18 cellular contexts compared by ENCODE assay signal in genomic region chr11:45795379-45795778, GRCh38. TPM values are rescaled to one million over a fixed set of nuclear protein-coding genes. Genes with fewer than 3 reads are reported as not detected.
DNase-seq lines count a peak whose midpoint lies in the region; ATAC-seq, FAIRE-seq and TF ChIP-seq lines count a peak whose summit lies in the region.
"Had no signal": no experiment of that assay in that cellular context is flagged by ENCODE, and none has a peak within 500 bp of the region (broad histone marks: within the 10 kb centered on the region; RNA-seq: fewer than 3 reads in every experiment).

No MANE protein-coding gene starts in this region.

- no peak for TF ChIP-seq CTCF in right atrium auricular region (IDR thresholded peaks at IDR 0.05)
- TF ChIP-seq CTCF in pancreas (IDR thresholded peaks at IDR 0.05) = no peak

- H3K23ac ChIP-seq in mesendoderm (ENCODE audit: low read length) = no peak overlapping the region

- no peak overlapping the region for H3K4me2 ChIP-seq in mesendoderm (ENCODE audit: low read length)

- H3K18ac ChIP-seq in mesendoderm (ENCODE audit: low read length) = no peak overlapping the region

- intact Hi-C loops in Right ventricle myocardium superior (cut with DNase I) = no loop called here
- intact Hi-C loops in pancreas (cut with DNase I) = no loop called here

- no peak overlapping the region for H3K4ac ChIP-seq in mesendoderm (ENCODE audit: low read depth, low read length)

- no peak for FAIRE-seq in pancreas (lab: Jason Lieb, UNC)
- FAIRE-seq: GM19239 had no signal

- H3K27ac ChIP-seq in right atrium auricular region = no peak overlapping the region
- H3K27ac ChIP-seq in mesendoderm (ENCODE audit: low read depth, low read length) = no peak overlapping the region
- H3K27ac ChIP-seq in pancreas = no peak overlapping the region

- no peak overlapping the region for H4K8ac ChIP-seq in mesendoderm (ENCODE audit: low read depth, low read length)

- no peak overlapping the region for H2BK5ac ChIP-seq in mesendoderm (ENCODE audit: low read length)

- H3K36me3 ChIP-seq in right atrium auricular region = no peaks in the 10 kb centered on the region
- H3K36me3 ChIP-seq in mesendoderm (ENCODE audit: control insufficient read depth, insufficient read depth, low read length) = no peaks in the 10 kb centered on the region
- no peaks in the 10 kb centered on the region for H3K36me3 ChIP-seq in pancreas
- H3K36me3 ChIP-seq: MG63 had no signal

- no peak overlapping the region for H3K9ac ChIP-seq in mesendoderm (ENCODE audit: low read length)

- no CpG with 5 or more reads among the region's 5 CpGs for WGBS in mesendoderm (ENCODE audit: extremely low coverage, insufficient coverage, low lambda C conversion rate)
- WGBS in pancreas, 2 donors = 83 to 90% methylated on average over 5 of the region's 5 CpGs

- H3K4me3 ChIP-seq in right atrium auricular region = no peak overlapping the region
- H3K4me3 ChIP-seq in mesendoderm (ENCODE audit: low read length) = no peak overlapping the region
- H3K4me3 ChIP-seq in pancreas = no peak overlapping the region
- H3K4me3 ChIP-seq: MG63 had no signal

- H3K79me1 ChIP-seq in mesendoderm (ENCODE audit: low read length) = no peaks in the 10 kb centered on the region

- peak; percentile 40 for DNase-seq in right atrium auricular region (ENCODE audit: low spot score)
- DNase-seq in Right ventricle myocardium superior = no peak
- peak; percentile 13 for DNase-seq in amniotic epithelial cell (ENCODE audit: low read depth)
- peak; percentile 33 for DNase-seq in mesendoderm
- DNase-seq in NCI-H1417 treated with DMSO at 0.1 percent for 48 hours (lab: John Stamatoyannopoulos, UW) = no peak
- DNase-seq in DMS79 treated with DMSO at 0.1 percent for 48 hours (lab: John Stamatoyannopoulos, UW) = no peak
- no peak for DNase-seq in GF-D8 (lab: John Stamatoyannopoulos, UW)
- no peak for DNase-seq in pancreas
- DNase-seq: C1 segment of cervical spinal cord; DMS 273 treated with DMSO at 0.1 percent for 48 hours; Karpas-422; MG63; NCI-H1092; NCI-H1694; NCI-H345; NCI-H526; NK-92 treated with Interleukin-12 subunit alpha and Interleukin-12 subunit beta, amount 100 ng/mL, for 24 hours had no signal

- no peak overlapping the region for H2BK15ac ChIP-seq in mesendoderm (replicated peaks; ENCODE audit: low read depth)

- no peak overlapping the region for H3K56ac ChIP-seq in mesendoderm (ENCODE audit: low read length)

- H3K4me1 ChIP-seq in right atrium auricular region = no peaks in the 10 kb centered on the region
- H3K4me1 ChIP-seq in mesendoderm (ENCODE audit: control insufficient read depth, low read depth, low read length) = no peaks in the 10 kb centered on the region
- H3K4me1 ChIP-seq in pancreas = no peaks in the 10 kb centered on the region

- no peaks in the 10 kb centered on the region for H3K9me3 ChIP-seq in right atrium auricular region
- H3K9me3 ChIP-seq in pancreas = no peaks in the 10 kb centered on the region
- H3K9me3 ChIP-seq: MG63 had no signal

- H2AK5ac ChIP-seq in mesendoderm (ENCODE audit: low read length) = no peak overlapping the region

- ATAC-seq in Right ventricle myocardium superior (ENCODE audit: poor library complexity) = no peak
- no peak for ATAC-seq in pancreas

- H2BK120ac ChIP-seq in mesendoderm (ENCODE audit: low read depth, low read length) = no peak overlapping the region

- no peak overlapping the region for H4K5ac ChIP-seq in mesendoderm (ENCODE audit: low read length)

- no peaks in the 10 kb centered on the region for H3K79me2 ChIP-seq in mesendoderm (ENCODE audit: control insufficient read depth, insufficient read depth, low read length)

- H3K27me3 ChIP-seq in right atrium auricular region (no peaks in the 10 kb centered on the region), mesendoderm (ENCODE audit: insufficient read depth, low read length, poor library complexity) (no peaks in the 10 kb centered on the region), pancreas (no peaks in the 10 kb centered on the region)

RNA-seq across cellular contexts. Expression of gene SLC35C1, which starts 9.6 kb away (rescaled TPM):
- total RNA-seq in right atrium auricular region (10 to 100 TPM in 1 of 2 donors, 1 to 10 TPM in 1; 5.2 to 11.6 TPM), Right ventricle myocardium superior (5.8 TPM), pancreas (10 to 100 TPM in 2 of 6 donors, 1 to 10 TPM in 4; 5.4 to 14.2 (median 7.9) TPM)
- polyA plus RNA-seq in mesendoderm (2013, experiment 1 of 2) = 7.2 TPM
- polyA plus RNA-seq in mesendoderm (2013, experiment 2 of 2) = 7.3 TPM
- polyA plus RNA-seq in pancreas = 1 to 10 TPM; 6.3 to 7.6 TPM

RNA-seq across cellular contexts. Expression of gene CRY2, which starts 51.9 kb away (rescaled TPM):
- 10 to 100 TPM; 43.0 to 62.9 TPM for total RNA-seq in right atrium auricular region
- total RNA-seq in Right ventricle myocardium superior = 68.3 TPM
- polyA plus RNA-seq in mesendoderm (2013, experiment 1 of 2) = 5.1 TPM
- 5.1 TPM for polyA plus RNA-seq in mesendoderm (2013, experiment 2 of 2)
- total RNA-seq in pancreas = 10 to 100 TPM; 15.3 to 29.4 (median 20.7) TPM
- polyA plus RNA-seq in pancreas = 10 to 100 TPM; 16.0 to 28.5 TPM

Comparison
In these comparisons a context has a peak if more than half of its experiments do, and no peak if none do; other contexts are left out.
1. DNase-seq: peak in right atrium auricular region (single experiment), amniotic epithelial cell (single experiment) and mesendoderm (single experiment); none in Right ventricle myocardium superior (single experiment), NCI-H1417 treated with DMSO at 0.1 percent for 48 hours (single experiment), DMS79 treated with DMSO at 0.1 percent for 48 hours (single experiment), GF-D8 (single experiment) and pancreas (0 of 6).